In the genomic region with DNA sequence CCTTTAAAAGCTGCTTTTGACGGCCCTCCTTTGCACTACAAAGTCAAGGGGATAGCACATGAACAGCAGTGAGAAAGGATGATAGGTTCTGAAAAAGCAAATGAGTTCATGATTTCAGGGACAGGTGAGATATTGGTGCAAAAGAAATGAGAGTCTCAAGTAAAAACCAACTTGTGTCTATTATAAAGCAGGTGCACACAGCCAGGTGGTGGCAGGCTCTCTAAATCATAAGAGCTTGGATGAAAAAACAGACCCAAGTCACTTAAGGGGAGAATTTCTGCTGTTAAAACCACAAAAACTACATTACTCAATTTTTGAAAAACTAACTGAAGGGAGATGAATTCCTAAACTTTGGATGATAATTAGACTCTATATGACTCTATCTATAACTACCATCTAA, we compare ENCODE assay signal across 13 cellular contexts.
DNase-seq lines count a peak whose midpoint lies in the region; ATAC-seq and TF ChIP-seq lines count a peak whose summit lies in the region.
"Had no signal": no experiment of that assay in that cellular context is flagged by ENCODE, and none has a peak within 500 bp of the region (broad histone marks: within the 10 kb centered on the region; RNA-seq: fewer than 3 reads in every experiment).

No MANE protein-coding gene starts in this region.

- H3K79me2 ChIP-seq in OCI-LY3 (ENCODE audit: low read length) (no peaks in the 10 kb centered on the region), osteoblast (ENCODE audit: insufficient read depth, low read length) (no peaks in the 10 kb centered on the region)

- H3K36me3 ChIP-seq in BLaER1 (no peaks in the 10 kb centered on the region), OCI-LY3 (replicated peaks; ENCODE audit: low read depth, low read length) (no peaks in the 10 kb centered on the region), osteoblast (ENCODE audit: insufficient read depth, low read length) (no peaks in the 10 kb centered on the region)
- H3K36me3 ChIP-seq: BE2C had no signal

- H3K4me1 ChIP-seq in BLaER1 (peaks cover 19% of the 10 kb centered on the region), OCI-LY3 (ENCODE audit: low read length) (peaks cover 3% of the 10 kb centered on the region; the same call in 1 of the 2 replicates), osteoblast (ENCODE audit: insufficient read depth, low read length) (no peaks in the 10 kb centered on the region)
- H3K4me1 ChIP-seq: A549, BE2C, Caco-2 had no signal

- TF ChIP-seq CTCF in OCI-LY3 (IDR thresholded peaks at IDR 0.05; ENCODE audit: low read depth, low read length), result peak; percentile 41
- TF ChIP-seq CTCF in osteoblast (IDR thresholded peaks at IDR 0.05; ENCODE audit: extremely low read depth, low read depth, low read length), result no peak

- H4K20me1 ChIP-seq in BLaER1 (no peaks in the 10 kb centered on the region), OCI-LY3 (ENCODE audit: insufficient read depth, low read length) (no peaks in the 10 kb centered on the region), osteoblast (ENCODE audit: insufficient read depth, low read length) (no peaks in the 10 kb centered on the region)

- H3K4me2 ChIP-seq in BLaER1, result peak overlapping the region; percentile 14; the same call in 1 of the 2 replicates
- no peak overlapping the region for H3K4me2 ChIP-seq in OCI-LY3 (ENCODE audit: low read length)
- no peak overlapping the region for H3K4me2 ChIP-seq in osteoblast (ENCODE audit: insufficient read depth, low read length)
- H3K4me2 ChIP-seq: A549 had no signal

- H3K9ac ChIP-seq in BLaER1 (no peak overlapping the region), OCI-LY3 (ENCODE audit: low read length) (no peak overlapping the region)
- H3K9ac ChIP-seq: GM23248 had no signal

- H3K27ac ChIP-seq in BLaER1 (no peak overlapping the region), OCI-LY3 (ENCODE audit: low read length) (no peak overlapping the region), osteoblast (ENCODE audit: low read depth, low read length) (no peak overlapping the region)
- H3K27ac ChIP-seq: A549, GM23248 had no signal

- no peaks in the 10 kb centered on the region for H3K9me3 ChIP-seq in BLaER1
- no peaks in the 10 kb centered on the region for H3K9me3 ChIP-seq in OCI-LY3 (ENCODE audit: insufficient read depth, low read length)
- H3K9me3 ChIP-seq in osteoblast (ENCODE audit: low read depth, low read length), result no peaks in the 10 kb centered on the region
- H3K9me3 ChIP-seq: A549, BE2C, Caco-2 had no signal

- H2AFZ ChIP-seq in OCI-LY3 (ENCODE audit: low read depth, low read length) (no peak overlapping the region), osteoblast (ENCODE audit: low read length) (no peak overlapping the region)
- H2AFZ ChIP-seq: GM23248 had no signal

- peak; percentile 7 for DNase-seq in DMS79 (lab: John Stamatoyannopoulos, UW)
- peak; percentile 17 for DNase-seq in osteoblast (ENCODE audit: insufficient read length, low spot score, missing footprints)
- DNase-seq in activated CD8-positive, alpha-beta memory T cell treated with anti-CD3 and anti-CD28 coated beads for 24 hours, result no peak
- DNase-seq: BE2C; Caco-2; CD8-positive, alpha-beta memory T cell; GM23248; H7; IMR-90 had no signal

- H3K27me3 ChIP-seq in BLaER1 (no peaks in the 10 kb centered on the region), OCI-LY3 (ENCODE audit: low read depth, low read length) (no peaks in the 10 kb centered on the region), osteoblast (ENCODE audit: insufficient read depth, low read length) (peaks cover 11% of the 10 kb centered on the region)
- H3K27me3 ChIP-seq: BE2C had no signal

- H3K4me3 ChIP-seq in BLaER1 (no peak overlapping the region), OCI-LY3 (ENCODE audit: low read length) (no peak overlapping the region), osteoblast (ENCODE audit: insufficient read depth, low read length) (no peak overlapping the region)
- H3K4me3 ChIP-seq: A549, GM23248 had no signal

- no peak for ATAC-seq in GM18873 (IDR thresholded peaks at IDR 0.05; ENCODE audit: low FRiP score, unreplicated experiment)
- ATAC-seq: A549 had no signal
